ENCODE assay signal across 19 cellular contexts in the genomic region with DNA sequence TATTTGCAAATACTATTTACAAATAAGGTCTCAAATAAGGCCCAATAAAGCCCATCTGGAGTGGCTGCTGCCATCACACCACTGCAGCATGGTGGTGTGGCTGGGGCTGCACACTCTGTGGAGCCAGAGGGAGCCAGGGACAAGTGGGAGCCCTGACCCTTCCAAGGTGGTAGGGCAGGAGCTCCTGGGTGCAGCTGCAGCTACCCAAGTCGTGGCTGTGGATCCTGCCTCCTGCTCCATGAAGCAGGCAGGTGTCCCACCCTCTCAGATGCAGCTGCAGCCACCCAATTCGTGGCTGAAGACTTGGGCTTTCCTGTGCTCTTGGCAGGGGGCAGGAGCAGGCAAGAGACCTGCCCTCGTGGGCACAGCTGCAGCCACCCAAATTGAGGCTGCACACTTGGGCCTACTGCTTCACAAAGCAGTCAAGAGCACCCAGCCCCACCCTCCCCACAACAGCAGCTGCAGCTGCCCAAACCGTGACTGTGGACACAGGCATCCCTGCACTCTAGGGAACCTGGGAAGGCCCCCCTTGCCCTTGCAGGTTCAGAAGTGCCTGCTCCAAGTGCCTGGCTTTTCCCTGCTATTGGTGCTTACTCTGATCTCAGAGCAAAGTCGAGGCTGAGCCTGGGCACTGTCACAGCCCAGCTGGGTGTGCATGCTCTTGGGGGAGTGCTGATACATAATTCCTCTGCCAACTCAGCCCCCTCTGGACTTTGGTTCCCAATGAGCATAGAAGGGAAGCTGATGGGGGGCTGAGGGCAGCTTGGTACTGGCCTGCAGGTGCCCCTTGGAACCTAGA.
A peak's percentile ranks its signal among the peaks of the same experiment; 100 is the strongest.
DNase-seq lines count a peak whose midpoint lies in the region; ATAC-seq, FAIRE-seq and TF ChIP-seq lines count a peak whose summit lies in the region.
"Had no signal": no experiment of that assay in that cellular context is flagged by ENCODE, and none has a peak within 500 bp of the region (broad histone marks: within the 10 kb centered on the region; RNA-seq: fewer than 3 reads in every experiment).

No MANE protein-coding gene starts in this region.

- H3K9me3 ChIP-seq in SJCRH30 (replicated peaks) (no peaks in the 10 kb centered on the region), kidney (ENCODE audit: control insufficient read depth in 1 of 2, low read length in 2 of 2) (no peaks in the 10 kb centered on the region), neuronal stem cell (replicated peaks in 1 of 2; ENCODE audit: control insufficient read depth in 2 of 2, insufficient read depth in 1 of 2, low read depth in 1 of 2, low read length in 2 of 2) (peaks cover 6 to 12% of the 10 kb centered on the region in 2 donors), upper lobe of right lung (no peaks in the 10 kb centered on the region), testis (no peaks in the 10 kb centered on the region)
- H3K9me3 ChIP-seq: Caco-2, HAP-1 had no signal

- H3K27me3 ChIP-seq in SJCRH30 (no peaks in the 10 kb centered on the region), neuronal stem cell (ENCODE audit: control insufficient read depth in 3 of 3, insufficient read depth in 3 of 3, low read depth in 1 of 3, low read length in 3 of 3) (no peaks in the 10 kb centered on the region), upper lobe of right lung (no peaks in the 10 kb centered on the region), testis (no peaks in the 10 kb centered on the region)

- peak overlapping the region; percentile 82 for H3K14ac ChIP-seq in neuronal stem cell (ENCODE audit: low read length)

- H3K79me1 ChIP-seq in neuronal stem cell (ENCODE audit: low read depth, low read length), result no peaks in the 10 kb centered on the region

- H3K27ac ChIP-seq in SJCRH30, result peak overlapping the region; percentile 97
- H3K27ac ChIP-seq in kidney (ENCODE audit: low read depth in 2 of 2, low read length in 2 of 2), result no peak overlapping the region
- no peak overlapping the region for H3K27ac ChIP-seq in neuronal stem cell (replicated peaks; ENCODE audit: low read length)
- H3K27ac ChIP-seq in upper lobe of right lung, result no peak overlapping the region
- no peak overlapping the region for H3K27ac ChIP-seq in testis

- H2BK5ac ChIP-seq in neuronal stem cell (ENCODE audit: low read length), result no peak overlapping the region

- H4K91ac ChIP-seq in neuronal stem cell (ENCODE audit: low read depth, low read length, poor library complexity), result no peak overlapping the region

- H2BK120ac ChIP-seq in neuronal stem cell (ENCODE audit: low read depth, low read length), result no peak overlapping the region

- DNase-seq in SJCRH30 (peak; percentile 41 to 59), kidney (peak; percentile 29), neuronal stem cell (ENCODE audit: low spot score) (no peak), upper lobe of right lung (no peak), NCI-H748 (lab: John Stamatoyannopoulos, UW; ENCODE audit: unreplicated experiment) (no peak), GOT3 (lab: John Stamatoyannopoulos, UW) (no peak), testis (no peak)
- DNase-seq: C1 segment of cervical spinal cord; Caco-2; CD4-positive, alpha-beta memory T cell; DMS79; EL; GDM1; HFFc6 had no signal

- TF ChIP-seq CTCF in kidney (IDR thresholded peaks at IDR 0.05; ENCODE audit: borderline replicate concordance, extremely low read depth, insufficient read depth), result no peak
- no peak for TF ChIP-seq CTCF in upper lobe of right lung (IDR thresholded peaks at IDR 0.05)
- TF ChIP-seq CTCF in testis (IDR thresholded peaks at IDR 0.05), result no peak

- no peak overlapping the region for H2BK15ac ChIP-seq in neuronal stem cell (ENCODE audit: low read length)

- intact Hi-C loops in kidney (cut with DNase I) (no loop called here), upper lobe of right lung (cut with DNase I) (no loop called here), testis (cut with DNase I; ENCODE audit: low total_unique reads) (no loop called here)

- no peak overlapping the region for H3K4ac ChIP-seq in neuronal stem cell (ENCODE audit: low read length)

- H4K8ac ChIP-seq in neuronal stem cell (ENCODE audit: low read depth, low read length), result no peak overlapping the region

- H3K36me3 ChIP-seq in SJCRH30 (no peaks in the 10 kb centered on the region), kidney (ENCODE audit: control insufficient read depth in 1 of 2, insufficient read depth in 2 of 2, low read length in 2 of 2) (no peaks in the 10 kb centered on the region), neuronal stem cell (replicated peaks in 1 of 2; ENCODE audit: control insufficient read depth in 2 of 2, insufficient read depth in 2 of 2, low read length in 2 of 2) (no peaks in the 10 kb centered on the region), upper lobe of right lung (no peaks in the 10 kb centered on the region), testis (ENCODE audit: low read depth, missing control alignments) (no peaks in the 10 kb centered on the region)
- H3K36me3 ChIP-seq: HAP-1 had no signal

- H2BK12ac ChIP-seq in neuronal stem cell (ENCODE audit: low read length), result no peak overlapping the region

- H3K4me3 ChIP-seq in SJCRH30 (no peak overlapping the region), kidney (ENCODE audit: low read length in 2 of 2) (no peak overlapping the region), neuronal stem cell (ENCODE audit: low read length in 2 of 2) (no peak overlapping the region), upper lobe of right lung (no peak overlapping the region), testis (no peak overlapping the region)
- H3K4me3 ChIP-seq: GM12878, GM23338, HAP-1 had no signal

- WGBS in neuronal stem cell (ENCODE audit: extremely low coverage in 2 of 2, insufficient read length in 2 of 2, insufficient replicate concordance in 1 of 2), 2 donors, result no CpG with 5 or more reads among the region's 5 CpGs
- 79 to 93% methylated on average over 3 to 5 of the region's 5 CpGs for WGBS in testis, 2 donors

- ATAC-seq in upper lobe of right lung, result peak; percentile 19
- ATAC-seq: GM12878, GM23338 had no signal

- H3K4me1 ChIP-seq in SJCRH30, result peaks cover 32% of the 10 kb centered on the region
- peaks cover 0 to 10% of the 10 kb centered on the region in 2 donors for H3K4me1 ChIP-seq in kidney (ENCODE audit: control insufficient read depth in 1 of 2, insufficient read depth in 1 of 2, low read depth in 1 of 2, low read length in 2 of 2)
- H3K4me1 ChIP-seq in neuronal stem cell (ENCODE audit: control insufficient read depth in 2 of 2, insufficient read depth in 1 of 2, low read depth in 1 of 2, low read length in 2 of 2), result no peaks in the 10 kb centered on the region
- no peaks in the 10 kb centered on the region for H3K4me1 ChIP-seq in upper lobe of right lung
- H3K4me1 ChIP-seq in testis, result no peaks in the 10 kb centered on the region
- H3K4me1 ChIP-seq: Caco-2, HAP-1 had no signal

- H3K9ac ChIP-seq in kidney (ENCODE audit: low read length in 2 of 2), result no peak overlapping the region
- H3K9ac ChIP-seq in neuronal stem cell (ENCODE audit: low read depth, low read length, poor library complexity), result no peak overlapping the region

- H3K23ac ChIP-seq in neuronal stem cell (ENCODE audit: low read depth, low read length, poor library complexity), result no peak overlapping the region

- no peak for TF ChIP-seq POLR2A in testis (IDR thresholded peaks at IDR 0.05)

- H3K18ac ChIP-seq in neuronal stem cell (ENCODE audit: low read length), result peak overlapping the region; percentile 72

- no peak overlapping the region for H2AFZ ChIP-seq in neuronal stem cell (ENCODE audit: low read length)
- H2AFZ ChIP-seq: GM23338 had no signal

- no peak overlapping the region for H3K4me2 ChIP-seq in neuronal stem cell (ENCODE audit: insufficient read depth, low read length, poor library complexity, severe bottlenecking)
- H3K4me2 ChIP-seq: GM23338 had no signal

- no peak overlapping the region for H2AK5ac ChIP-seq in neuronal stem cell (ENCODE audit: low read depth, low read length)

- FAIRE-seq in kidney (lab: Jason Lieb, UNC), result no peak
- FAIRE-seq: GM12878, GM19239, H54 had no signal

Comparison
In these comparisons a context has a peak if more than half of its experiments do, and no peak if none do; other contexts are left out.
1. DNase-seq: peak in SJCRH30 (2 of 2) and kidney (single experiment); none in neuronal stem cell (single experiment), upper lobe of right lung (single experiment), NCI-H748 (single experiment), GOT3 (single experiment) and testis (single experiment).